Comparison of ENCODE assay signal across 1 cellular context in the genomic region with DNA sequence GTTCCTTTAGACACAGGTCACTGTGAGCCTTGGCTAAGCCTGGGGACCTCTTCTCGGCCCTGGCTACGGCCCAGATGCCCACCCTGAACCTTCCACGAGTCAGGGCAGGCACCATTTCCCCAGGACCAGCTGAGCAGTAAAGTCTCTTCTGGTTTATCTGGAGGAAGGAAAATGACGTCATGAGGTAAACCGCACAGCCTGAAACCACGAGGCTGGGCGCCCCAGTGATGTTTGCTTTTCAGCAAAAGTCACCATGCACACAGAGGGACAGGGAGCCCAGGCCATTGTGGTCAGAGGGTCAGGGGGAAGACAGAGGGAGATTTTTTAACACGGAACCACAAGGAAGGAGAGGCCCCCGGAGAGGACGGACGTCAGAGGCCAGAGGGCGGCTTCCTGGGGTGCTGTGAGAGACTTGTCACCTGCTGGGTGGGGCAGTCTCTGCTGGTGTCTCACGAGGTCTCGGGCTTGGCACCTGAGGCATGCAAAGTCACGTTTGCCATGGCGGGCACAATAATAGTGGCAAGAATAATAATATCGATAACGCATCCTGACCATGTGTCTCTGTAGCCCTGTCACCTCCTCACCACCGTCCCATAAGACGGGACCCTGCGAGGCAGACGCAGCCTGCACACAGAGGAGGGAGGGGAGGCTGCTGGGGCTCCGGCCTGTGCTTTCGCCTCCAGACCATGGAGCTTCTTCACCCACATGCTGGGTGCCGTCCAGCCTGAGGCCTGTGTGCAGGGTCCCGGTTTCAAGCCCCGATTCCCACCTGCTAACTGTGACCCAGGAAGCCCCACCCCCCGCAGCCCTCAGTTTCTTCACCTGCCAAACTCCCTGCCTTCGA.
TF ChIP-seq lines count a peak whose summit lies in the region.

No MANE protein-coding gene starts in this region.

TF ChIP-seq in endothelial cell of umbilical vein, 7 proteins besides CTCF, POLR2A, EP300 and RAD21:
- peak; percentile 75 for TF ChIP-seq MYC (IDR thresholded peaks at IDR 0.05; ENCODE audit: low read depth, low read length)
- TF ChIP-seq FOS (IDR thresholded peaks at IDR 0.05; ENCODE audit: borderline replicate concordance, insufficient read depth, low read length) = peak; percentile 58
- TF ChIP-seq, protein P1, sequence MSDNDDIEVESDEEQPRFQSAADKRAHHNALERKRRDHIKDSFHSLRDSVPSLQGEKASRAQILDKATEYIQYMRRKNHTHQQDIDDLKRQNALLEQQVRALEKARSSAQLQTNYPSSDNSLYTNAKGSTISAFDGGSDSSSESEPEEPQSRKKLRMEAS (IDR thresholded peaks at IDR 0.05; ENCODE audit: insufficient read depth, insufficient read length) = no peak
- peak; percentile 81 for TF ChIP-seq JUN (IDR thresholded peaks at IDR 0.05; ENCODE audit: borderline replicate concordance, insufficient read depth, insufficient read length, low read depth)
- peak; percentile 56 for TF ChIP-seq POLR2AphosphoS5 (IDR thresholded peaks at IDR 0.05; ENCODE audit: insufficient read depth, low read depth, low read length)
- peak; percentile 81 for TF ChIP-seq GATA2 (IDR thresholded peaks at IDR 0.05; ENCODE audit: insufficient read depth, insufficient read length, low read depth, low read length)
